In genomic region chr9:37747271-37747753, GRCh38 we compare ENCODE assay signal across 8 cellular contexts.
DNase-seq lines count a peak whose midpoint lies in the region; ATAC-seq lines count a peak whose summit lies in the region.

No MANE protein-coding gene starts in this region.

- peak; percentile 58 for ATAC-seq in GM21367 (IDR thresholded peaks at IDR 0.05; ENCODE audit: unreplicated experiment)

- DNase-seq in COLO829 (ENCODE audit: low spot score) (peak; percentile 93), MV-4-11 (lab: John Stamatoyannopoulos, UW) (peak; percentile 58), T-helper 2 cell (peak in 4 of 5 experiments; percentile 4 to 66 (median 32)), astrocyte of the hippocampus (ENCODE audit: low read depth, low spot score) (peak; percentile 81), iPS DF 4.7 (ENCODE audit: extremely low read depth, low spot score) (peak; percentile 14), GOT3 (lab: John Stamatoyannopoulos, UW) (no peak)
- DNase-seq in stimulated activated CD4-positive, alpha-beta T cell treated with anti-CD3 and anti-CD28 coated beads, Interleukin-12 subunit alpha, Interleukin-12 subunit beta, amount 100 ng/mL, for 48 hours (ENCODE audit: low read depth in 2 of 3, low spot score in 1 of 3) = peak; percentile 37 to 55 (median 50)
